In the genomic region with DNA sequence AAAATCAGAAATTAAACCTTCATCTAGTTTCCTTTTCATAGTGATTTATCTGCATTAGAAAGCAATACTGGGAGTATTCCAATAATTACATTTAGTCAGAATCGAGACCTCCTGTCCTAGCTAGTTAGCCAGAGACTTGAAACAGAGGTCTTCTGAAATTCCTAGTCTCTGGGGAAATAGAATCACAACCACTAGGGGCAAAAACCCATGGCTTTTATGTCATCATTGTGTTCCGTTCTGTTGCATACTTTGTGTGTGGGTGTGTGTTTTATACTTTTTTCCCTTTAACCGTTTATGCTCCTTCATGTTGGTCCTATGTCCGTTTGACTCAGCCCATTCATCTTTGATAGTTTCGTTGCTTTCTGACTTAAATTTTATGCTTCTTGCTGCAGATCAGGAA, we compare ENCODE assay signal across 14 cellular contexts.
DNase-seq lines count a peak whose midpoint lies in the region; ATAC-seq and TF ChIP-seq lines count a peak whose summit lies in the region.
"Had no signal": no experiment of that assay in that cellular context is flagged by ENCODE, and none has a peak within 500 bp of the region (broad histone marks: within the 10 kb centered on the region; RNA-seq: fewer than 3 reads in every experiment).

No MANE protein-coding gene starts in this region.

- no CpG with 5 or more reads among the region's 5 CpGs for WGBS in H9 (ENCODE audit: extremely low coverage, insufficient read length, low lambda C conversion rate)

- H3K9ac ChIP-seq in H9 (ENCODE audit: extremely low read depth, insufficient read length, low read length), result no peak overlapping the region

- no peak overlapping the region for H3K14ac ChIP-seq in H9 (ENCODE audit: insufficient read depth, low read length)

- H2AFZ ChIP-seq in H9 (ENCODE audit: low read length), result no peak overlapping the region

- no peak overlapping the region for H3K27ac ChIP-seq in H9 (ENCODE audit: insufficient read length, low read depth, low read length)
- H3K27ac ChIP-seq: right lobe of liver, RWPE1 had no signal

- H3K23me2 ChIP-seq in H9 (ENCODE audit: insufficient read length, low read depth, low read length, poor library complexity, severe bottlenecking), result no peaks in the 10 kb centered on the region

- H3K4me3 ChIP-seq in kidney epithelial cell (ENCODE audit: low read depth, low read length), result no peak overlapping the region
- H3K4me3 ChIP-seq: MG63, right lobe of liver had no signal

- TF ChIP-seq CTCF in H9 (conservative IDR thresholded peaks at IDR 0.05) (peak; percentile 48), kidney epithelial cell (IDR thresholded peaks at IDR 0.05; ENCODE audit: insufficient read depth, low read length, poor library complexity, severe bottlenecking) (peak; percentile 8)

- H3K18ac ChIP-seq in H9 (ENCODE audit: insufficient read length, low read depth, low read length), result no peak overlapping the region

- no peak overlapping the region for H2BK20ac ChIP-seq in H9 (ENCODE audit: low read depth, low read length, poor library complexity, severe bottlenecking)

- H3K56ac ChIP-seq in H9 (ENCODE audit: insufficient read length, low read depth, low read length), result no peak overlapping the region

- H3K27me3 ChIP-seq in H9 (ENCODE audit: insufficient read depth, low read length) (no peaks in the 10 kb centered on the region), kidney epithelial cell (ENCODE audit: control insufficient read depth, insufficient read depth, low read length) (no peaks in the 10 kb centered on the region)
- H3K27me3 ChIP-seq: MG63, right lobe of liver had no signal

- peaks cover 0 to 3% of the 10 kb centered on the region in 2 experiments; a peak in 2 of 4 replicates for H3K4me1 Mint-ChIP-seq in H9
- H3K4me1 Mint-ChIP-seq in activated naive CD8-positive, alpha-beta T cell treated with anti-CD3 and anti-CD28 coated beads for 36 hours, result peaks cover 4% of the 10 kb centered on the region
- peaks cover 0 to 9% of the 10 kb centered on the region in 2 donors for H3K4me1 Mint-ChIP-seq in immature natural killer cell

- no peak overlapping the region for H4K91ac ChIP-seq in H9 (ENCODE audit: insufficient read length, low read depth, low read length)

- no peak overlapping the region for H4K5ac ChIP-seq in H9 (ENCODE audit: insufficient read length, low read depth, low read length)

- no peak overlapping the region for H2BK5ac ChIP-seq in H9 (ENCODE audit: insufficient read length, low read length)

- no peaks in the 10 kb centered on the region for H3K9me3 ChIP-seq in H9 (ENCODE audit: control insufficient read depth, low read depth, low read length)
- H3K9me3 ChIP-seq: MG63, right lobe of liver had no signal

- H2AK5ac ChIP-seq in H9 (ENCODE audit: insufficient read length, low read length), result no peak overlapping the region

- no peaks in the 10 kb centered on the region for H3K4me1 ChIP-seq in H9 (ENCODE audit: insufficient read depth, low read length)
- H3K4me1 ChIP-seq: right lobe of liver had no signal

- H3K23ac ChIP-seq in H9 (ENCODE audit: insufficient read length, low read depth, low read length), result no peak overlapping the region

- no peak overlapping the region for H3K4me2 ChIP-seq in H9 (ENCODE audit: insufficient read depth, insufficient read length, low read length)

- H2BK15ac ChIP-seq in H9 (ENCODE audit: low read depth, low read length), result no peak overlapping the region

- DNase-seq in CD1c-positive myeloid dendritic cell (ENCODE audit: extremely low spot score) (peak; percentile 43), H9 (no peak), kidney epithelial cell (ENCODE audit: low read depth) (no peak), occipital lobe (lab: John Stamatoyannopoulos, UW) (no peak), OCI-M2 (lab: John Stamatoyannopoulos, UW; ENCODE audit: unreplicated experiment) (no peak), immature natural killer cell (no peak)
- no peak for DNase-seq in activated naive CD8-positive, alpha-beta T cell treated with anti-CD3 and anti-CD28 coated beads for 36 hours
- DNase-seq: activated naive CD4-positive, alpha-beta T cell; foreskin melanocyte; MG63; NCI-H510A; right lobe of liver had no signal

- H2BK120ac ChIP-seq in H9 (ENCODE audit: low read depth, low read length, poor library complexity, severe bottlenecking), result no peak overlapping the region

- no peaks in the 10 kb centered on the region for H3K27me3 Mint-ChIP-seq in H9 (ENCODE audit: low read depth)
- H3K27me3 Mint-ChIP-seq in activated naive CD8-positive, alpha-beta T cell treated with anti-CD3 and anti-CD28 coated beads for 36 hours, result no peaks in the 10 kb centered on the region
- peaks cover 0 to 2% (median 0%) of the 10 kb centered on the region in 3 donors for H3K27me3 Mint-ChIP-seq in immature natural killer cell (ENCODE audit: low read depth in 3 of 3)

- H4K8ac ChIP-seq in H9 (replicated peaks; ENCODE audit: insufficient read length, low read depth, low read length), result no peak overlapping the region

- H4K20me1 ChIP-seq in H9 (ENCODE audit: control insufficient read depth, insufficient read depth, insufficient read length), result no peaks in the 10 kb centered on the region

- H3K9me3 Mint-ChIP-seq in H9 (no peaks in the 10 kb centered on the region), immature natural killer cell (no peaks in the 10 kb centered on the region)
- H3K9me3 Mint-ChIP-seq in activated naive CD8-positive, alpha-beta T cell treated with anti-CD3 and anti-CD28 coated beads for 36 hours, result no peaks in the 10 kb centered on the region

- no peaks in the 10 kb centered on the region for H3K79me2 ChIP-seq in H9 (ENCODE audit: insufficient read depth, low read length)

- H3K36me3 ChIP-seq in kidney epithelial cell (ENCODE audit: control insufficient read depth, insufficient read depth, low read length), result no peaks in the 10 kb centered on the region
- H3K36me3 ChIP-seq: right lobe of liver had no signal

- H3K4me3 Mint-ChIP-seq in H9 (no peak overlapping the region), immature natural killer cell (no peak overlapping the region)
- H3K4me3 Mint-ChIP-seq in activated naive CD8-positive, alpha-beta T cell treated with anti-CD3 and anti-CD28 coated beads for 36 hours, result no peak overlapping the region

- H3K4ac ChIP-seq in H9 (ENCODE audit: low read depth, low read length), result no peak overlapping the region

- H3K79me1 ChIP-seq in H9 (ENCODE audit: insufficient read depth, low read depth, low read length, poor library complexity, severe bottlenecking), result no peaks in the 10 kb centered on the region

- H3K36me3 Mint-ChIP-seq in H9 (ENCODE audit: insufficient read depth in 1 of 3, low read depth in 3 of 3), result peaks cover 5 to 33% (median 23%) of the 10 kb centered on the region in 3 experiments; a peak in 5 of 7 replicates
- H3K36me3 Mint-ChIP-seq in activated naive CD8-positive, alpha-beta T cell treated with anti-CD3 and anti-CD28 coated beads for 36 hours, result peaks cover 7% of the 10 kb centered on the region
- H3K36me3 Mint-ChIP-seq in immature natural killer cell, result peaks cover 12 to 22% (median 15%) of the 10 kb centered on the region in 3 donors

- no peak overlapping the region for H2BK12ac ChIP-seq in H9 (ENCODE audit: insufficient read length, low read depth, low read length)

- H3T11ph ChIP-seq in H9 (ENCODE audit: low read length), result no peak overlapping the region

- H3K27ac Mint-ChIP-seq in H9 (no peak overlapping the region), immature natural killer cell (peak overlapping the region in 2 of 6 donors; percentile 36 to 51)
- peak overlapping the region; percentile 12 for H3K27ac Mint-ChIP-seq in activated naive CD8-positive, alpha-beta T cell treated with anti-CD3 and anti-CD28 coated beads for 36 hours

- ATAC-seq in GM21381 (IDR thresholded peaks at IDR 0.05; ENCODE audit: unreplicated experiment), result no peak
- ATAC-seq: right lobe of liver had no signal
